Comparison of ENCODE assay signal across 19 cellular contexts in genomic region chr2:167908786-167909185, GRCh38.
DNase-seq lines count a peak whose midpoint lies in the region; ATAC-seq and TF ChIP-seq lines count a peak whose summit lies in the region.
"Had no signal": no experiment of that assay in that cellular context is flagged by ENCODE, and none has a peak within 500 bp of the region (broad histone marks: within the 10 kb centered on the region; RNA-seq: fewer than 3 reads in every experiment).

No MANE protein-coding gene starts in this region.

- intact Hi-C loops in activated CD4-positive, alpha-beta T cell treated with anti-CD3 and anti-CD28 coated beads, Interleukin-2, amount 10 ng/mL, durations not matched to agents 24 days and 14 days (cut with micrococcal nuclease) = no loop called here

- peaks cover 11% of the 10 kb centered on the region for H3K27me3 Mint-ChIP-seq in activated CD4-positive, alpha-beta T cell treated with anti-CD3 and anti-CD28 coated beads, Interleukin-2, amount 10 ng/mL, durations not matched to agents 24 days and 14 days
- peaks cover 0 to 12% of the 10 kb centered on the region in 2 donors for H3K27me3 Mint-ChIP-seq in stimulated activated naive B cell treated with anti-CD40 and anti-IgM and Interleukin-4, amounts not matched to agents 10 μg/mL and 1 μg/mL and 100 μg/mL, for 72 hours

- peak; percentile 37 for DNase-seq in activated CD4-positive, alpha-beta T cell treated with anti-CD3 and anti-CD28 coated beads, Interleukin-2, amount 10 ng/mL, durations not matched to agents 24 days and 14 days
- no peak for DNase-seq in activated CD4-positive, alpha-beta T cell treated with anti-CD3 and anti-CD28 coated beads, Interleukin-2, amount 50 U/mL, for 48 hours
- peak; percentile 72 for DNase-seq in Karpas-422
- no peak for DNase-seq in stimulated activated naive B cell treated with anti-CD40 and anti-IgM and Interleukin-4, amounts not matched to agents 10 μg/mL and 1 μg/mL and 100 μg/mL, for 72 hours
- no peak for DNase-seq in NCI-H1417 treated with DMSO at 0.1 percent for 48 hours (lab: John Stamatoyannopoulos, UW)
- no peak for DNase-seq in NCI-H446 treated with DMSO at 0.1 percent for 48 hours (lab: John Stamatoyannopoulos, UW)
- DNase-seq: BE2C; Caco-2; CD4-positive, alpha-beta T cell; GDM1; MV-4-11; NCI-H1436 treated with DMSO at 0.1 percent for 48 hours; NCI-H2029; NCI-H774; Peyer's patch; Right ventricle myocardium superior had no signal

- no peaks in the 10 kb centered on the region for H3K9me3 ChIP-seq in Karpas-422 (ENCODE audit: low read length)
- H3K9me3 ChIP-seq in OCI-LY3 (ENCODE audit: insufficient read depth, low read length) = no peaks in the 10 kb centered on the region
- H3K9me3 ChIP-seq: BE2C, Caco-2, Peyer's patch had no signal

- H3K4me2 ChIP-seq in Karpas-422 (ENCODE audit: low read depth, low read length, poor library complexity, severe bottlenecking) = peak overlapping the region; percentile 6
- H3K4me2 ChIP-seq in OCI-LY3 (ENCODE audit: low read length) = peak overlapping the region; percentile 45

- no peak overlapping the region for H3K4me3 ChIP-seq in Karpas-422 (ENCODE audit: low read length)
- H3K4me3 ChIP-seq in OCI-LY3 (ENCODE audit: low read length) = no peak overlapping the region
- H3K4me3 ChIP-seq: Peyer's patch had no signal

- no peak overlapping the region for H3K27ac Mint-ChIP-seq in activated CD4-positive, alpha-beta T cell treated with anti-CD3 and anti-CD28 coated beads, Interleukin-2, amount 10 ng/mL, durations not matched to agents 24 days and 14 days
- no peak overlapping the region for H3K27ac Mint-ChIP-seq in stimulated activated naive B cell treated with anti-CD40 and anti-IgM and Interleukin-4, amounts not matched to agents 10 μg/mL and 1 μg/mL and 100 μg/mL, for 72 hours
- H3K27ac Mint-ChIP-seq: CD4-positive, alpha-beta T cell; T-helper 2 cell treated with Interferon-gamma antibody and Interleukin-4, amounts not matched to agents 5 μg/mL and 100 μg/mL, for 36 hours had no signal

- H3K36me3 ChIP-seq in Karpas-422 (ENCODE audit: insufficient read depth, low read length) (no peaks in the 10 kb centered on the region), OCI-LY3 (replicated peaks; ENCODE audit: low read depth, low read length) (no peaks in the 10 kb centered on the region)
- H3K36me3 ChIP-seq: BE2C, Peyer's patch had no signal

- H3K27ac ChIP-seq in Karpas-422 (ENCODE audit: low read length) = no peak overlapping the region
- H3K27ac ChIP-seq in OCI-LY3 (ENCODE audit: low read length) = no peak overlapping the region
- H3K27ac ChIP-seq: Peyer's patch had no signal

- ATAC-seq in stimulated activated naive B cell treated with anti-CD40 and anti-IgM and Interleukin-4, amounts not matched to agents 10 μg/mL and 1 μg/mL and 100 μg/mL, for 72 hours (replicated peaks) = peak; percentile 48 to 55
- no peak for ATAC-seq in HG03432 (IDR thresholded peaks at IDR 0.05; ENCODE audit: unreplicated experiment)

- no peak overlapping the region for H3K9ac ChIP-seq in Karpas-422 (ENCODE audit: low read length)
- H3K9ac ChIP-seq in OCI-LY3 (ENCODE audit: low read length) = no peak overlapping the region; the same call in 1 of the 2 replicates

- H3K4me3 Mint-ChIP-seq in activated CD4-positive, alpha-beta T cell treated with anti-CD3 and anti-CD28 coated beads, Interleukin-2, amount 10 ng/mL, durations not matched to agents 24 days and 14 days = no peak overlapping the region
- H3K4me3 Mint-ChIP-seq in stimulated activated naive B cell treated with anti-CD40 and anti-IgM and Interleukin-4, amounts not matched to agents 10 μg/mL and 1 μg/mL and 100 μg/mL, for 72 hours = no peak overlapping the region
- H3K4me3 Mint-ChIP-seq: CD4-positive, alpha-beta T cell; T-helper 2 cell treated with Interferon-gamma antibody and Interleukin-4, amounts not matched to agents 5 μg/mL and 100 μg/mL, for 36 hours had no signal

- no peak for TF ChIP-seq CTCF in OCI-LY3 (IDR thresholded peaks at IDR 0.05; ENCODE audit: low read depth, low read length)

- H3K27me3 ChIP-seq in Karpas-422 (ENCODE audit: low read length) (no peaks in the 10 kb centered on the region), OCI-LY3 (ENCODE audit: low read depth, low read length) (no peaks in the 10 kb centered on the region)
- H3K27me3 ChIP-seq: BE2C, Peyer's patch had no signal

- H3K4me1 ChIP-seq in Karpas-422 (ENCODE audit: low read length) (peaks cover 14% of the 10 kb centered on the region), OCI-LY3 (ENCODE audit: low read length) (peaks cover 11% of the 10 kb centered on the region)
- H3K4me1 ChIP-seq: BE2C, Caco-2, Peyer's patch had no signal

- H2AFZ ChIP-seq in Karpas-422 (ENCODE audit: low read length) = peak overlapping the region; percentile 37; the same call in 1 of the 2 replicates
- H2AFZ ChIP-seq in OCI-LY3 (ENCODE audit: low read depth, low read length) = peak overlapping the region; percentile 82

- H4K20me1 ChIP-seq in Karpas-422 (ENCODE audit: insufficient read depth, low read depth, low read length) (no peaks in the 10 kb centered on the region), OCI-LY3 (ENCODE audit: insufficient read depth, low read length) (no peaks in the 10 kb centered on the region)

- no peaks in the 10 kb centered on the region for H3K9me3 Mint-ChIP-seq in activated CD4-positive, alpha-beta T cell treated with anti-CD3 and anti-CD28 coated beads, Interleukin-2, amount 10 ng/mL, durations not matched to agents 24 days and 14 days
- no peaks in the 10 kb centered on the region for H3K9me3 Mint-ChIP-seq in stimulated activated naive B cell treated with anti-CD40 and anti-IgM and Interleukin-4, amounts not matched to agents 10 μg/mL and 1 μg/mL and 100 μg/mL, for 72 hours
- H3K9me3 Mint-ChIP-seq: CD4-positive, alpha-beta T cell; T-helper 2 cell treated with Interferon-gamma antibody and Interleukin-4, amounts not matched to agents 5 μg/mL and 100 μg/mL, for 36 hours had no signal

- no peaks in the 10 kb centered on the region for H3K79me2 ChIP-seq in Karpas-422 (ENCODE audit: low read length)
- H3K79me2 ChIP-seq in OCI-LY3 (ENCODE audit: low read length) = no peaks in the 10 kb centered on the region

- no peaks in the 10 kb centered on the region for H3K36me3 Mint-ChIP-seq in activated CD4-positive, alpha-beta T cell treated with anti-CD3 and anti-CD28 coated beads, Interleukin-2, amount 10 ng/mL, durations not matched to agents 24 days and 14 days (ENCODE audit: low read depth)
- no peaks in the 10 kb centered on the region for H3K36me3 Mint-ChIP-seq in stimulated activated naive B cell treated with anti-CD40 and anti-IgM and Interleukin-4, amounts not matched to agents 10 μg/mL and 1 μg/mL and 100 μg/mL, for 72 hours

- no peaks in the 10 kb centered on the region for H3K4me1 Mint-ChIP-seq in activated CD4-positive, alpha-beta T cell treated with anti-CD3 and anti-CD28 coated beads, Interleukin-2, amount 10 ng/mL, durations not matched to agents 24 days and 14 days
- peaks cover 0 to 7% of the 10 kb centered on the region in 2 donors for H3K4me1 Mint-ChIP-seq in stimulated activated naive B cell treated with anti-CD40 and anti-IgM and Interleukin-4, amounts not matched to agents 10 μg/mL and 1 μg/mL and 100 μg/mL, for 72 hours

- H3K9me2 ChIP-seq in Karpas-422 (replicated peaks; ENCODE audit: insufficient read depth, low read length) = no peaks in the 10 kb centered on the region

Comparison
In these comparisons a context has a peak if more than half of its experiments do, and no peak if none do; other contexts are left out.
1. DNase-seq: peak in activated CD4-positive, alpha-beta T cell treated with anti-CD3 and anti-CD28 coated beads, Interleukin-2, amount 10 ng/mL, durations not matched to agents 24 days and 14 days (single experiment) and Karpas-422 (single experiment); none in activated CD4-positive, alpha-beta T cell treated with anti-CD3 and anti-CD28 coated beads, Interleukin-2, amount 50 U/mL, for 48 hours (0 of 2), stimulated activated naive B cell treated with anti-CD40 and anti-IgM and Interleukin-4, amounts not matched to agents 10 μg/mL and 1 μg/mL and 100 μg/mL, for 72 hours (single experiment), NCI-H1417 treated with DMSO at 0.1 percent for 48 hours (single experiment) and NCI-H446 treated with DMSO at 0.1 percent for 48 hours (single experiment).